Comparison of ENCODE assay signal across 8 cellular contexts in the genomic region with DNA sequence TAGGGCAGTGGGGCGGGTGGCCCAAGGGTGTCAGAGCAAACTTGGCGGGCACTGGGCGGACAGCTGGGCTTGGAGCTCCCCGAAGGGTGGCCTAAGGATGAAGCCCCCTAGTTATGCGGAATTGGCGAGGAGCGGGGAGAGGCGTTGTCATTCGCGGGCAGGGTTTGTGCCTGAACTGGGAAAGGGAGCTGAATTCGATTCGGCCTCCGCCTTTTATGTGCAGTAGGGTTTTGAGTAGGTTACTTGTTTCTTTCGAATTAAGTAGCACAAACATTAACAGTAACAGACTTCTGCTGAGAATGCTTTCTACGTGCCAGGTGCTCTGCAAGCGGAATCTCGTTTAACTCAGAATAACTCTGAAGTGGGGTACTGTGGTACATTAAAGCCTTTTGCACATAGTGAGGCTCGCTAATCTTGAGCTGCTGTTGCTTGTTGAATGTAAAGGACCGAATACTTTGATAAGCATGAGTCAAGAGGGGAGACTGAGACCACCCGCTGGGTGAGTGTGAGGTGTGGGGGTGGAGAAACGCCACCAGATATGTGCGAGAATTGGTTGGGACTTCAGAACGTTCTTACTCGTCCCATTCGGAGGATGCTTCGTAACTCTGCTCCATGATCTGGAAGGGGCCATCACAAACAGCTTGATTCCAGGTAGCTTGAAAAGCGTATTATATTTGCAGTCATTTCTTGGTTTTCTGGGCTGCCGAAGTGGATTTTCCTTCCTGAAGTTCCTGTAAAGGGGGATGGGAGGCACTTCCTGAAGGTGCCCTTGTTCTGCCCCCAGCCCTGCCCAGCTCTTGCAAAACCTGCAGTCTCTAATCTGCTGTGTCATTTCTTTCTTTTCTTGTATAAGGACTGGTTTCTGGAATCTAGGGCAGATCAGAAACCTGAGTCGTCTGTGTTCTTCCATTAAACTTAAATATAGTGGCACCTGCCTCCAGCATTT. TPM values are rescaled to one million over a fixed set of nuclear protein-coding genes. Genes with fewer than 3 reads are reported as not detected.
DNase-seq lines count a peak whose midpoint lies in the region; ATAC-seq lines count a peak whose summit lies in the region.

No MANE protein-coding gene starts in this region.

- H3K4me1 Mint-ChIP-seq in activated naive CD8-positive, alpha-beta T cell (ENCODE audit: low read depth), result peaks cover 23% of the 10 kb centered on the region
- peaks cover 34% of the 10 kb centered on the region for H3K4me1 Mint-ChIP-seq in stimulated activated naive CD8-positive, alpha-beta T cell treated with anti-CD3 and anti-CD28 coated beads, Interleukin-15, amount 100 ng/mL, for 72 hours

- peak; percentile 32 for DNase-seq in Daoy (ENCODE audit: low read depth)
- peak; percentile 55 for DNase-seq in M059J (ENCODE audit: low read depth)
- no peak for DNase-seq in stimulated activated naive CD8-positive, alpha-beta T cell treated with anti-CD3 and anti-CD28 coated beads, Interleukin-15, amount 100 ng/mL, for 72 hours
- DNase-seq in NCI-H82 treated with DMSO at 0.1 percent for 48 hours (lab: John Stamatoyannopoulos, UW; ENCODE audit: unreplicated experiment), result no peak
- no peak for DNase-seq in occipital lobe (lab: John Stamatoyannopoulos, UW)

- no peak for ATAC-seq in stimulated activated naive CD8-positive, alpha-beta T cell treated with anti-CD3 and anti-CD28 coated beads, Interleukin-15, amount 100 ng/mL, for 72 hours
- no peak for ATAC-seq in HG02798 (IDR thresholded peaks at IDR 0.05; ENCODE audit: poor library complexity, unreplicated experiment)

- no peaks in the 10 kb centered on the region for H3K9me3 Mint-ChIP-seq in activated naive CD8-positive, alpha-beta T cell (ENCODE audit: low read depth)
- no peaks in the 10 kb centered on the region for H3K9me3 Mint-ChIP-seq in stimulated activated naive CD8-positive, alpha-beta T cell treated with anti-CD3 and anti-CD28 coated beads, Interleukin-15, amount 100 ng/mL, for 72 hours

- peak overlapping the region; percentile 98 for H3K4me3 ChIP-seq in iPS-18c (ENCODE audit: insufficient read depth, low read depth, low read length)

- H3K27me3 Mint-ChIP-seq in activated naive CD8-positive, alpha-beta T cell, result no peaks in the 10 kb centered on the region
- no peaks in the 10 kb centered on the region for H3K27me3 Mint-ChIP-seq in stimulated activated naive CD8-positive, alpha-beta T cell treated with anti-CD3 and anti-CD28 coated beads, Interleukin-15, amount 100 ng/mL, for 72 hours

- no peaks in the 10 kb centered on the region for H3K9me3 ChIP-seq in iPS-18c (ENCODE audit: control insufficient read depth, insufficient read depth, low read length)

- H3K27ac Mint-ChIP-seq in activated naive CD8-positive, alpha-beta T cell, result peak overlapping the region; percentile 91
- H3K27ac Mint-ChIP-seq in stimulated activated naive CD8-positive, alpha-beta T cell treated with anti-CD3 and anti-CD28 coated beads, Interleukin-15, amount 100 ng/mL, for 72 hours, result peak overlapping the region; percentile 93 to 96

- no peaks in the 10 kb centered on the region for H3K36me3 Mint-ChIP-seq in activated naive CD8-positive, alpha-beta T cell

- H3K4me3 Mint-ChIP-seq in activated naive CD8-positive, alpha-beta T cell, result peak overlapping the region; percentile 95
- peak overlapping the region; percentile 93 to 97 for H3K4me3 Mint-ChIP-seq in stimulated activated naive CD8-positive, alpha-beta T cell treated with anti-CD3 and anti-CD28 coated beads, Interleukin-15, amount 100 ng/mL, for 72 hours

RNA-seq across cellular contexts. Expression of a gene that starts 0.9 kb away (rescaled TPM):
- total RNA-seq in Daoy (2014; rRNA removed; shearing (Covaris generic)), result 179 and 184 TPM in 2 replicates
- total RNA-seq in M059J (2014; rRNA removed; shearing (Covaris generic)), result 331 and 351 TPM in 2 replicates
- 25.0 TPM for total RNA-seq in occipital lobe

RNA-seq across cellular contexts. Expression of a gene that starts 33.0 kb away (rescaled TPM):
- 22.0 and 27.7 TPM in 2 replicates for total RNA-seq in Daoy (2014; rRNA removed; shearing (Covaris generic))
- total RNA-seq in M059J (2014; rRNA removed; shearing (Covaris generic)), result 15.4 and 23.9 TPM in 2 replicates
- total RNA-seq in occipital lobe, result 11.5 TPM

RNA-seq across cellular contexts. Expression of a gene that starts 39.6 kb away (rescaled TPM):
- not detected in 2 replicates for total RNA-seq in Daoy (2014; rRNA removed; shearing (Covaris generic))
- 0.02 TPM in 1 of 2 replicates, not detected in the other for total RNA-seq in M059J (2014; rRNA removed; shearing (Covaris generic))
- not detected for total RNA-seq in occipital lobe

Comparison
In these comparisons a context has a peak if more than half of its experiments do, and no peak if none do; other contexts are left out.
1. DNase-seq: peak in Daoy (single experiment) and M059J (single experiment); none in stimulated activated naive CD8-positive, alpha-beta T cell treated with anti-CD3 and anti-CD28 coated beads, Interleukin-15, amount 100 ng/mL, for 72 hours (0 of 2), NCI-H82 treated with DMSO at 0.1 percent for 48 hours (single experiment) and occipital lobe (single experiment).